Comparison of ENCODE assay signal across 20 cellular contexts in the genomic region with DNA sequence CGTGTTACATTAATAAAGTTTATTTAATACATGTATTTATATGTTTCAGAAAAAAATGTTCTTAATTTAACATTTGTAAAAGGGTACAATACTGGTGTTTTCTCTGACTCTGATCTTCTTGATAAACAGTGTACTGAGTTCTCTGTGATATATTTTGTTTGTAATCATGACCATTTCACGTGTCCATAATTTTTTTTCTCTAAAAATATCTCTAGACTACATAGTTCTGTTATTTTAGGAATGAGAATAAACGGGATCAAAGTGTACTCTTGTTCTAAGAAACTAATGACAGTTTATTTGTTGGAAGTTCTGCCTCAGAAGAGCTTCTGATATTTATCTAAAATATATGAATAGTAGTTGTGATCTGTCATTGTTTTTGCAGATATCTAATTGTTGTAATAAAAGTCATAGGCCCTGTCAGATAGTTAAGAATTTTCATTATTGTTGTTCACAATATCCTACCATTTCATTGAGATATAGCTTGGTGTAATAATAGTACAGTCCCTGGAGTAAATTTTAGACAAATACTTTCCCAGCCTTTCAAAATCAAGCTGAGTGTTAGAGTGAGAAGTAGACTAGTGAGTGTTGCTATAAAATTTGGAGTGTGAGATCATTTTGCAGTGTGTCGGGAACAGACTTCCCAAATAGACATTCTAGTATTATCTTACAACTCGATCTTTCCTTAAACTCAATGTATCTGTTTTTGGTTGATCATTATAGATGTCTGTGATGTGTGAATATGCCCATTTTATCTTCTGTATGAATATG.
DNase-seq lines count a peak whose midpoint lies in the region; ATAC-seq and TF ChIP-seq lines count a peak whose summit lies in the region.
"Had no signal": no experiment of that assay in that cellular context is flagged by ENCODE, and none has a peak within 500 bp of the region (broad histone marks: within the 10 kb centered on the region; RNA-seq: fewer than 3 reads in every experiment).

No MANE protein-coding gene starts in this region.

- no peaks in the 10 kb centered on the region for H3K9me3 ChIP-seq in left ventricle myocardium inferior (replicated peaks)
- H3K9me3 ChIP-seq in gastrocnemius medialis: no peaks in the 10 kb centered on the region

- in situ Hi-C loops in gastrocnemius medialis (cut with MboI; ENCODE audit: low sequenced_read_pairs in 4 of 4) (no loop called here), KBM-7 (cut with MboI; ENCODE audit: low pct_unique_long_range_greater_than_20kb, low sequenced_read_pairs) (no loop called here)

- H3K4me3 ChIP-seq in left ventricle myocardium inferior (peak overlapping the region; percentile 0), coronary artery (no peak overlapping the region), gastrocnemius medialis (no peak overlapping the region)
- H3K4me3 ChIP-seq: GM12878, GM23338 had no signal

- no peak for ATAC-seq in left cardiac atrium
- peak in 1 of 2 donors; percentile 62 for ATAC-seq in gastrocnemius medialis
- ATAC-seq in GM21515 (IDR thresholded peaks at IDR 0.05; ENCODE audit: unreplicated experiment): no peak
- ATAC-seq: CD8-positive, alpha-beta T cell; GM12878; GM23338 had no signal

- H3K36me3 ChIP-seq in left ventricle myocardium inferior (peaks cover 2% of the 10 kb centered on the region), gastrocnemius medialis (no peaks in the 10 kb centered on the region)

- H3K4me1 ChIP-seq in left ventricle myocardium inferior (peaks cover 28% of the 10 kb centered on the region), gastrocnemius medialis (peaks cover 10 to 21% of the 10 kb centered on the region in 2 donors)

- TF ChIP-seq CTCF in left ventricle myocardium inferior (IDR thresholded peaks at IDR 0.05; ENCODE audit: borderline replicate concordance) (no peak), coronary artery (IDR thresholded peaks at IDR 0.05) (no peak), gastrocnemius medialis (IDR thresholded peaks at IDR 0.05 in 4 of 5, conservative IDR thresholded peaks at IDR 0.05 in 1 of 5) (no peak)

- no peaks in the 10 kb centered on the region for H3K27me3 ChIP-seq in left ventricle myocardium inferior (ENCODE audit: low read depth)
- H3K27me3 ChIP-seq in gastrocnemius medialis: no peaks in the 10 kb centered on the region

- no peak for DNase-seq in left ventricle myocardium inferior
- DNase-seq in left cardiac atrium: no peak
- DNase-seq in coronary artery (ENCODE audit: low spot score): no peak
- DNase-seq in gastrocnemius medialis: no peak
- no peak for DNase-seq in substantia nigra (lab: John Stamatoyannopoulos, UW)
- DNase-seq in KBM-7: no peak
- DNase-seq: AML-193; CD8-positive, alpha-beta T cell; DND-41; HCEC 1CT; IMR-90; NCI-H1694; NCI-H2081; NCI-H2171; NCI-H524 treated with DMSO at 0.1 percent for 48 hours; OCI-M1; Right ventricle myocardium superior had no signal

- TF ChIP-seq POLR2A in gastrocnemius medialis (IDR thresholded peaks at IDR 0.05): no peak

- intact Hi-C loops in left ventricle myocardium inferior (cut with micrococcal nuclease) (no loop called here), left cardiac atrium (cut with DNase I) (no loop called here), gastrocnemius medialis (cut with DNase I; ENCODE audit: low total_unique reads) (no loop called here)

- H3K27ac ChIP-seq in left ventricle myocardium inferior (replicated peaks) (peak overlapping the region; percentile 51), coronary artery (peak overlapping the region; percentile 20 to 53), gastrocnemius medialis (peak overlapping the region in 3 of 4 donors; percentile 3 to 45 (median 9)), substantia nigra (ENCODE audit: low read depth, low read length, poor library complexity, severe bottlenecking) (no peak overlapping the region)
